28 cellular contexts compared by ENCODE assay signal in the genomic region with DNA sequence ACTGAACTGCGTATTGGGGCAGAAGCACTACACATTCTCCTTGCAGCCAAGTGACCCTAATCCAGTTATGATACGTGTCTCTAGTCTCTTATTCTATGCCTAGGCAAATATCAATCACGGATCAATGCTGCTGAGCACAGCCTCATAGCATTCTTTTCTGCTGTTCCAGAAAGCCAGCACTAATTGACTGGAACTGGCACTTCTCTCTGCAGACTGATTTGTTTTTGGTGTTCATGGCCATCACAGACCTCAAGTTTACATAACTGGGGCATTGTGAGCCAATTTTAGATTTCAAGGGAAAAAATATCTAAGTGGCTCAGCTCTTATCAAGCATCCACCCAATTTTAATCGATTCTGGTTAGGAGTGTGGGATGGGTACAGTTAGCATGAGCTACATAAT. TPM values are rescaled to one million over a fixed set of nuclear protein-coding genes. Genes with fewer than 3 reads are reported as not detected.
"Had no signal": no experiment of that assay in that cellular context is flagged by ENCODE, and none has a peak within 500 bp of the region (broad histone marks: within the 10 kb centered on the region; RNA-seq: fewer than 3 reads in every experiment).

No MANE protein-coding gene starts in this region.

- H3K9me3 ChIP-seq: SJCRH30 had no signal

- H3K9me3 Mint-ChIP-seq: activated CD4-positive, alpha-beta T cell treated with anti-CD3 and anti-CD28 coated beads, Interleukin-2, amount 10 ng/mL, durations not matched to agents 24 days and 14 days; activated naive CD4-positive, alpha-beta T cell treated with anti-CD3 and anti-CD28 coated beads, Interleukin-2, amount 50 U/mL, for 24 hours; activated naive CD8-positive, alpha-beta T cell treated with anti-CD3 and anti-CD28 coated beads, Interleukin-2, amount 10 ng/mL, durations not matched to agents 7 days and 5 days; activated T-cell treated with anti-CD3 and anti-CD28 coated beads, Interleukin-2, amount 50 U/mL, for 24 hours; activated T-helper 2 cell treated with anti-CD3 and anti-CD28 coated beads, Interferon-gamma antibody, Interleukin-2, Interleukin-4, amounts not matched to agents 10 μg/mL and 5 μg/mL and 100 μg/mL, durations not matched to agents 14 hours and 24 hours and 36 hours; brain; IgD-negative memory B cell; T-helper 2 cell treated with Interferon-gamma antibody and Interleukin-4, amounts not matched to agents 5 μg/mL and 100 μg/mL, for 36 hours had no signal

- H3K4me1 Mint-ChIP-seq: activated CD4-positive, alpha-beta T cell treated with anti-CD3 and anti-CD28 coated beads, Interleukin-2, amount 10 ng/mL, durations not matched to agents 24 days and 14 days; activated naive CD4-positive, alpha-beta T cell treated with anti-CD3 and anti-CD28 coated beads, Interleukin-2, amount 50 U/mL, for 24 hours had no signal

- H3K27ac ChIP-seq: SJCRH30, SK-N-MC had no signal

- H3K4me3 Mint-ChIP-seq: activated CD4-positive, alpha-beta T cell treated with anti-CD3 and anti-CD28 coated beads, Interleukin-2, amount 10 ng/mL, durations not matched to agents 24 days and 14 days; activated CD8-positive, alpha-beta T cell treated with anti-CD3 and anti-CD28 coated beads, Interleukin-2, amount 10 ng/mL, durations not matched to agents 7 days and 5 days; activated naive CD4-positive, alpha-beta T cell treated with anti-CD3 and anti-CD28 coated beads, Interleukin-2, amount 50 U/mL, for 24 hours; activated naive CD8-positive, alpha-beta T cell treated with anti-CD3 and anti-CD28 coated beads, Interleukin-2, amount 10 ng/mL, durations not matched to agents 7 days and 5 days; activated T-cell treated with anti-CD3 and anti-CD28 coated beads, Interleukin-2, amount 50 U/mL, for 24 hours; brain; IgD-negative memory B cell; T-helper 2 cell treated with Interferon-gamma antibody and Interleukin-4, amounts not matched to agents 5 μg/mL and 100 μg/mL, for 36 hours had no signal

- DNase-seq: activated CD4-positive, alpha-beta T cell treated with anti-CD3 and anti-CD28 coated beads, Interleukin-2, amount 10 ng/mL, durations not matched to agents 24 days and 14 days; activated CD4-positive, alpha-beta T cell treated with anti-CD3 and anti-CD28 coated beads, Interleukin-2, amount 50 U/mL, for 48 hours; activated CD8-positive, alpha-beta T cell treated with anti-CD3 and anti-CD28 coated beads, Interleukin-2, amount 10 ng/mL, durations not matched to agents 7 days and 5 days; activated gamma-delta T cell; activated naive CD4-positive, alpha-beta T cell treated with Interleukin-2 at 50 U/mL for 16 hours; activated naive CD8-positive, alpha-beta T cell treated with anti-CD3 and anti-CD28 coated beads, Interleukin-2, amount 10 ng/mL, durations not matched to agents 7 days and 5 days; activated T-cell treated with anti-CD3 and anti-CD28 coated beads, Interleukin-2, amount 50 U/mL, for 24 hours; Karpas-422; KBM-7; NCI-H1105; NCI-H1417 treated with DMSO at 0.1 percent for 48 hours; NCI-H187 treated with DMSO at 0.1 percent for 48 hours; NCI-H2081; NCI-H226; NCI-H446 treated with DMSO at 0.1 percent for 48 hours; NCI-H524; NK-92 treated with Interleukin-12 subunit alpha and Interleukin-12 subunit beta, amount 100 ng/mL, for 24 hours; SHP77; SJCRH30 had no signal

- H3K27ac Mint-ChIP-seq: activated CD4-positive, alpha-beta T cell treated with anti-CD3 and anti-CD28 coated beads, Interleukin-2, amount 10 ng/mL, durations not matched to agents 24 days and 14 days; activated CD8-positive, alpha-beta T cell treated with anti-CD3 and anti-CD28 coated beads, Interleukin-2, amount 10 ng/mL, durations not matched to agents 7 days and 5 days; activated naive CD4-positive, alpha-beta T cell treated with anti-CD3 and anti-CD28 coated beads, Interleukin-2, amount 50 U/mL, for 24 hours; activated naive CD8-positive, alpha-beta T cell treated with anti-CD3 and anti-CD28 coated beads, Interleukin-2, amount 10 ng/mL, durations not matched to agents 7 days and 5 days; activated T-cell treated with anti-CD3 and anti-CD28 coated beads, Interleukin-2, amount 50 U/mL, for 24 hours; activated T-helper 2 cell treated with anti-CD3 and anti-CD28 coated beads, Interferon-gamma antibody, Interleukin-2, Interleukin-4, amounts not matched to agents 10 μg/mL and 5 μg/mL and 100 μg/mL, durations not matched to agents 14 hours and 24 hours and 36 hours; brain; IgD-negative memory B cell; T-helper 2 cell treated with Interferon-gamma antibody and Interleukin-4, amounts not matched to agents 5 μg/mL and 100 μg/mL, for 36 hours had no signal

- H3K27me3 Mint-ChIP-seq: brain had no signal

- ATAC-seq: activated CD8-positive, alpha-beta T cell treated with anti-CD3 and anti-CD28 coated beads, Interleukin-2, amount 10 ng/mL, durations not matched to agents 7 days and 5 days had no signal

- H3K36me3 Mint-ChIP-seq: activated naive CD4-positive, alpha-beta T cell treated with anti-CD3 and anti-CD28 coated beads, Interleukin-2, amount 50 U/mL, for 24 hours; activated naive CD8-positive, alpha-beta T cell treated with anti-CD3 and anti-CD28 coated beads, Interleukin-2, amount 10 ng/mL, durations not matched to agents 7 days and 5 days; brain; IgD-negative memory B cell had no signal

RNA-seq across cellular contexts. Expression of gene GLDN, which starts 37.9 kb away (rescaled TPM):
- total RNA-seq: activated CD4-positive, alpha-beta T cell treated with anti-CD3 and anti-CD28 coated beads, Interleukin-2, amount 10 ng/mL, durations not matched to agents 24 days and 14 days; activated CD8-positive, alpha-beta T cell treated with anti-CD3 and anti-CD28 coated beads, Interleukin-2, amount 10 ng/mL, durations not matched to agents 7 days and 5 days; activated naive CD8-positive, alpha-beta T cell treated with anti-CD3 and anti-CD28 coated beads, Interleukin-2, amount 10 ng/mL, durations not matched to agents 7 days and 5 days; MCF 10A; T-helper 1 cell treated with Interleukin-12 subunit alpha and Interleukin-12 subunit beta and Interleukin-4 antibody, amounts not matched to agents 30 ng/mL and 1 ng/mL, for 36 hours had no signal
- polyA plus RNA-seq: IgD-negative memory B cell had no signal

RNA-seq across cellular contexts. Expression of gene CYP19A1, which starts 41.0 kb away (rescaled TPM):
- total RNA-seq: activated CD8-positive, alpha-beta T cell treated with anti-CD3 and anti-CD28 coated beads, Interleukin-2, amount 10 ng/mL, durations not matched to agents 7 days and 5 days; activated naive CD8-positive, alpha-beta T cell treated with anti-CD3 and anti-CD28 coated beads, Interleukin-2, amount 10 ng/mL, durations not matched to agents 7 days and 5 days; bronchial epithelial cell; MCF 10A; SJCRH30 had no signal
- polyA plus RNA-seq: IgD-negative memory B cell had no signal
